Comparison of ENCODE assay signal across 2 cellular contexts in genomic region chr1:47495176-47495713, GRCh38.
TF ChIP-seq lines count a peak whose summit lies in the region.

No MANE protein-coding gene starts in this region.

TF ChIP-seq in HEK293, 187 proteins besides CTCF, POLR2A, EP300 and RAD21 (continued from another document):
- TF ChIP-seq ZNF223 (tag by site-specific recombination; IDR thresholded peaks at IDR 0.05): no peak
- TF ChIP-seq GFI1B (tag by site-specific recombination; IDR thresholded peaks at IDR 0.05): no peak
- TF ChIP-seq MYNN (tag by site-specific recombination; IDR thresholded peaks at IDR 0.05; ENCODE audit: borderline replicate concordance): no peak
- peak; percentile 80 for TF ChIP-seq GLIS1 (tag by site-specific recombination; IDR thresholded peaks at IDR 0.05)
- no peak for TF ChIP-seq HOXC10 (CRISPR knock-in tag; IDR thresholded peaks at IDR 0.05)

TF ChIP-seq in K562, 482 proteins besides CTCF, POLR2A, EP300 and RAD21 (continued from another document):
- TF ChIP-seq ARID4B (CRISPR knock-in tag; IDR thresholded peaks at IDR 0.05): no peak
